Comparison of ENCODE assay signal across 1 cellular context in the genomic region with DNA sequence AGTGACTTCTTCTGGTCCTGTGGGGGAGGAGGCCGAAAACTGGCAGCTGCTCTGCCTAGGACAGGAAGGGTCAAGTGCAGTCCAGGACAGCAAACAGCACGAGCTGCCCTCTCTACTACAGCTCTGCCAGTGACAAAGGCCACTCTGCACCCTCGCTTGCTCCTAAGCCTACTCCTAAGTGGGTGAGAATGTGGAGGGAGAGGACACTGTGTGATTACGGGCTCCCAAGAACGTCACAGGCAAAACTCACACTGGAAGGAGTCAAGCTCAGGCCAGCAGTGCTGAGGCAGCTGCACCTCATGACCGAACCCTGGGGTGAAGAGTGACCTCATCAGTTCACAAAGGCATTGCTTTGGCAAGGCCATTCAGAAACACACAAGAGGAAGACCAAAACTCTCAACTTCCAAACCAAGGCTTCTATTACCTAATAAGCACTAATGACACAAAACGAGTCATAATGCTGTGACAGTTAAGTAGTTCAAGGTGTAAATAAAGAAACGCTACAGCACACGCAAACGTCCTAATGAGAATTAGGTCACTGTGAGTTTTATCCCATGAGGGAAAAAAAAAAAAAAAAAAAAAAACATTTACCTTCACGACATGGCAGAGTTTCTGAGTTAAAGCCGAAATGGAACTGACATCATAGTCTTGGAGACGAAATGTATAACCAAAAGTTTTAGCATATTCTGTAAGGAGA.
A peak's percentile ranks its signal among the peaks of the same experiment; 100 is the strongest.
TF ChIP-seq lines count a peak whose summit lies in the region.

No MANE protein-coding gene starts in this region.

TF ChIP-seq in HepG2, 621 proteins besides CTCF, POLR2A, EP300 and RAD21 (continued from another document and continues in another):
- TF ChIP-seq, protein P1, sequence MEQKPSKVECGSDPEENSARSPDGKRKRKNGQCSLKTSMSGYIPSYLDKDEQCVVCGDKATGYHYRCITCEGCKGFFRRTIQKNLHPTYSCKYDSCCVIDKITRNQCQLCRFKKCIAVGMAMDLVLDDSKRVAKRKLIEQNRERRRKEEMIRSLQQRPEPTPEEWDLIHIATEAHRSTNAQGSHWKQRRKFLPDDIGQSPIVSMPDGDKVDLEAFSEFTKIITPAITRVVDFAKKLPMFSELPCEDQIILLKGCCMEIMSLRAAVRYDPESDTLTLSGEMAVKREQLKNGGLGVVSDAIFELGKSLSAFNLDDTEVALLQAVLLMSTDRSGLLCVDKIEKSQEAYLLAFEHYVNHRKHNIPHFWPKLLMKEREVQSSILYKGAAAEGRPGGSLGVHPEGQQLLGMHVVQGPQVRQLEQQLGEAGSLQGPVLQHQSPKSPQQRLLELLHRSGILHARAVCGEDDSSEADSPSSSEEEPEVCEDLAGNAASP (CRISPR knock-in tag; IDR thresholded peaks at IDR 0.05; ENCODE audit: borderline replicate concordance): peak; percentile 41; the same call in 1 of the 2 replicates
- TF ChIP-seq ZNF10 (CRISPR knock-in tag; IDR thresholded peaks at IDR 0.05; ENCODE audit: borderline replicate concordance, low read depth): 0 out of 2 replicates have a peak, but pooled peaks have one; percentile 65
- peak; percentile 55; the same call in 1 of the 2 replicates for TF ChIP-seq HDAC1 (CRISPR knock-in tag; IDR thresholded peaks at IDR 0.05)
- peak; percentile 28; the same call in 1 of the 2 replicates for TF ChIP-seq GATAD2A (CRISPR knock-in tag; IDR thresholded peaks at IDR 0.05)
- peak; percentile 3 for TF ChIP-seq BCL6 (CRISPR knock-in tag; IDR thresholded peaks at IDR 0.05)
- TF ChIP-seq ZKSCAN5 (CRISPR knock-in tag; IDR thresholded peaks at IDR 0.05): 0 out of 2 replicates have a peak, but pooled peaks have one; percentile 0
- TF ChIP-seq SOX13 (IDR thresholded peaks at IDR 0.05): no peak
- peak in 1 of 2 experiments; percentile 13; a peak in 1 of 4 replicates for TF ChIP-seq SOX13 (CRISPR knock-in tag; conservative IDR thresholded peaks at IDR 0.05 in 1 of 2, IDR thresholded peaks at IDR 0.05 in 1 of 2)
- TF ChIP-seq, protein P2, sequence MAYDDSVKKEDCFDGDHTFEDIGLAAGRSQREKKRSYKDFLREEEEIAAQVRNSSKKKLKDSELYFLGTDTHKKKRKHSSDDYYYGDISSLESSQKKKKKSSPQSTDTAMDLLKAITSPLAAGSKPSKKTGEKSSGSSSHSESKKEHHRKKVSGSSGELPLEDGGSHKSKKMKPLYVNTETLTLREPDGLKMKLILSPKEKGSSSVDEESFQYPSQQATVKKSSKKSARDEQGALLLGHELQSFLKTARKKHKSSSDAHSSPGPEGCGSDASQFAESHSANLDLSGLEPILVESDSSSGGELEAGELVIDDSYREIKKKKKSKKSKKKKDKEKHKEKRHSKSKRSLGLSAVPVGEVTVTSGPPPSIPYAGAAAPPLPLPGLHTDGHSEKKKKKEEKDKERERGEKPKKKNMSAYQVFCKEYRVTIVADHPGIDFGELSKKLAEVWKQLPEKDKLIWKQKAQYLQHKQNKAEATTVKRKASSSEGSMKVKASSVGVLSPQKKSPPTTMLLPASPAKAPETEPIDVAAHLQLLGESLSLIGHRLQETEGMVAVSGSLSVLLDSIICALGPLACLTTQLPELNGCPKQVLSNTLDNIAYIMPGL (CRISPR knock-in tag; IDR thresholded peaks at IDR 0.05; ENCODE audit: borderline replicate concordance in 1 of 2, low read depth in 1 of 2): peak; percentile 18 to 31; a peak in 1 of 4 replicates
- TF ChIP-seq RXRB (CRISPR knock-in tag; IDR thresholded peaks at IDR 0.05; ENCODE audit: borderline replicate concordance): peak; percentile 67; the same call in 1 of the 2 replicates
- TF ChIP-seq PRMT3 (CRISPR knock-in tag; IDR thresholded peaks at IDR 0.05; ENCODE audit: borderline replicate concordance, low read depth): no peak
- TF ChIP-seq FOXO1 (CRISPR knock-in tag; IDR thresholded peaks at IDR 0.05): 0 out of 2 replicates have a peak, but pooled peaks have one; percentile 44
- TF ChIP-seq, protein P3, sequence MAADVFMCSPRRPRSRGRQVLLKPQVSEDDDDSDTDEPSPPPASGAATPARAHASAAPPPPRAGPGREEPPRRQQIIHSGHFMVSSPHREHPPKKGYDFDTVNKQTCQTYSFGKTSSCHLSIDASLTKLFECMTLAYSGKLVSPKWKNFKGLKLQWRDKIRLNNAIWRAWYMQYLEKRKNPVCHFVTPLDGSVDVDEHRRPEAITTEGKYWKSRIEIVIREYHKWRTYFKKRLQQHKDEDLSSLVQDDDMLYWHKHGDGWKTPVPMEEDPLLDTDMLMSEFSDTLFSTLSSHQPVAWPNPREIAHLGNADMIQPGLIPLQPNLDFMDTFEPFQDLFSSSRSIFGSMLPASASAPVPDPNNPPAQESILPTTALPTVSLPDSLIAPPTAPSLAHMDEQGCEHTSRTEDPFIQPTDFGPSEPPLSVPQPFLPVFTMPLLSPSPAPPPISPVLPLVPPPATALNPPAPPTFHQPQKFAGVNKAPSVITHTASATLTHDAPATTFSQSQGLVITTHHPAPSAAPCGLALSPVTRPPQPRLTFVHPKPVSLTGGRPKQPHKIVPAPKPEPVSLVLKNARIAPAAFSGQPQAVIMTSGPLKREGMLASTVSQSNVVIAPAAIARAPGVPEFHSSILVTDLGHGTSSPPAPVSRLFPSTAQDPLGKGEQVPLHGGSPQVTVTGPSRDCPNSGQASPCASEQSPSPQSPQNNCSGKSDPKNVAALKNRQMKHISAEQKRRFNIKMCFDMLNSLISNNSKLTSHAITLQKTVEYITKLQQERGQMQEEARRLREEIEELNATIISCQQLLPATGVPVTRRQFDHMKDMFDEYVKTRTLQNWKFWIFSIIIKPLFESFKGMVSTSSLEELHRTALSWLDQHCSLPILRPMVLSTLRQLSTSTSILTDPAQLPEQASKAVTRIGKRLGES (CRISPR knock-in tag; IDR thresholded peaks at IDR 0.05; ENCODE audit: borderline replicate concordance): no peak
- TF ChIP-seq ZNF747 (CRISPR knock-in tag; IDR thresholded peaks at IDR 0.05; ENCODE audit: borderline replicate concordance): no peak
- TF ChIP-seq GATA4 (IDR thresholded peaks at IDR 0.05; ENCODE audit: borderline replicate concordance, low read depth): no peak
- TF ChIP-seq ZNF180 (CRISPR knock-in tag; IDR thresholded peaks at IDR 0.05; ENCODE audit: borderline replicate concordance, low read depth): no peak
- peak; percentile 32; the same call in 1 of the 2 replicates for TF ChIP-seq ZFX (CRISPR knock-in tag; IDR thresholded peaks at IDR 0.05; ENCODE audit: low read depth)
- TF ChIP-seq NR2F6 (IDR thresholded peaks at IDR 0.05): no peak
- peak; percentile 47; the same call in 1 of the 2 replicates for TF ChIP-seq NR2F6 (CRISPR knock-in tag; IDR thresholded peaks at IDR 0.05)
- TF ChIP-seq ZMYM3 (CRISPR knock-in tag; IDR thresholded peaks at IDR 0.05): peak; percentile 49; the same call in 1 of the 2 replicates
- peak; percentile 76; the same call in 1 of the 2 replicates for TF ChIP-seq ZNF34 (CRISPR knock-in tag; IDR thresholded peaks at IDR 0.05; ENCODE audit: borderline replicate concordance)
- TF ChIP-seq ZNF441 (CRISPR knock-in tag; IDR thresholded peaks at IDR 0.05; ENCODE audit: borderline replicate concordance): peak; percentile 40; the same call in 1 of the 2 replicates
- no peak for TF ChIP-seq ZNF496 (CRISPR knock-in tag; IDR thresholded peaks at IDR 0.05; ENCODE audit: insufficient replicate concordance)
- 0 out of 2 replicates have a peak, but pooled peaks have one; percentile 3 for TF ChIP-seq ZNF816 (CRISPR knock-in tag; IDR thresholded peaks at IDR 0.05; ENCODE audit: borderline replicate concordance)
- peak; percentile 66; the same call in 1 of the 2 replicates for TF ChIP-seq ESRRA (CRISPR knock-in tag; IDR thresholded peaks at IDR 0.05; ENCODE audit: low read depth)
- no peak for TF ChIP-seq NCOR1 (IDR thresholded peaks at IDR 0.05; ENCODE audit: borderline replicate concordance, low read length)
- TF ChIP-seq GFI1 (CRISPR knock-in tag; IDR thresholded peaks at IDR 0.05; ENCODE audit: borderline replicate concordance): 0 out of 2 replicates have a peak, but pooled peaks have one; percentile 15
- TF ChIP-seq, protein P4, sequence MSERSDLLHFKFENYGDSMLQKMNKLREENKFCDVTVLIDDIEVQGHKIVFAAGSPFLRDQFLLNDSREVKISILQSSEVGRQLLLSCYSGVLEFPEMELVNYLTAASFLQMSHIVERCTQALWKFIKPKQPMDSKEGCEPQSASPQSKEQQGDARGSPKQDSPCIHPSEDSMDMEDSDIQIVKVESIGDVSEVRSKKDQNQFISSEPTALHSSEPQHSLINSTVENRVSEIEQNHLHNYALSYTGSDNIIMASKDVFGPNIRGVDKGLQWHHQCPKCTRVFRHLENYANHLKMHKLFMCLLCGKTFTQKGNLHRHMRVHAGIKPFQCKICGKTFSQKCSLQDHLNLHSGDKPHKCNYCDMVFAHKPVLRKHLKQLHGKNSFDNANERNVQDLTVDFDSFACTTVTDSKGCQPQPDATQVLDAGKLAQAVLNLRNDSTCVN (CRISPR knock-in tag; IDR thresholded peaks at IDR 0.05; ENCODE audit: borderline replicate concordance): 0 out of 2 replicates have a peak, but pooled peaks have one; percentile 60
- TF ChIP-seq ZNF598 (CRISPR knock-in tag; IDR thresholded peaks at IDR 0.05; ENCODE audit: borderline replicate concordance): peak; percentile 41; the same call in 1 of the 2 replicates
- 0 out of 2 replicates have a peak, but pooled peaks have one; percentile 3 for TF ChIP-seq ZNF121 (CRISPR knock-in tag; IDR thresholded peaks at IDR 0.05)
- TF ChIP-seq, protein P5, sequence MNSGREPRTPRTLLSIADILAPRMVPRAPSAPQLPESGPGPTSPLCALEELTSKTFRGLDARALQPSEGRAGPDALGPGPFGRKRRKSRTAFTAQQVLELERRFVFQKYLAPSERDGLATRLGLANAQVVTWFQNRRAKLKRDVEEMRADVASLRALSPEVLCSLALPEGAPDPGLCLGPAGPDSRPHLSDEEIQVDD (CRISPR knock-in tag; IDR thresholded peaks at IDR 0.05; ENCODE audit: borderline replicate concordance): peak; percentile 59; the same call in 1 of the 2 replicates
- TF ChIP-seq, protein P6, sequence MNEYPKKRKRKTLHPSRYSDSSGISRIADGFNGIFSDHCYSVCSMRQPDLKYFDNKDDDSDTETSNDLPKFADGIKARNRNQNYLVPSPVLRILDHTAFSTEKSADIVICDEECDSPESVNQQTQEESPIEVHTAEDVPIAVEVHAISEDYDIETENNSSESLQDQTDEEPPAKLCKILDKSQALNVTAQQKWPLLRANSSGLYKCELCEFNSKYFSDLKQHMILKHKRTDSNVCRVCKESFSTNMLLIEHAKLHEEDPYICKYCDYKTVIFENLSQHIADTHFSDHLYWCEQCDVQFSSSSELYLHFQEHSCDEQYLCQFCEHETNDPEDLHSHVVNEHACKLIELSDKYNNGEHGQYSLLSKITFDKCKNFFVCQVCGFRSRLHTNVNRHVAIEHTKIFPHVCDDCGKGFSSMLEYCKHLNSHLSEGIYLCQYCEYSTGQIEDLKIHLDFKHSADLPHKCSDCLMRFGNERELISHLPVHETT (CRISPR knock-in tag; conservative IDR thresholded peaks at IDR 0.05): 0 out of 2 replicates have a peak, but pooled peaks have one; percentile 65
- TF ChIP-seq HOXA5 (CRISPR knock-in tag; IDR thresholded peaks at IDR 0.05): no peak
- TF ChIP-seq KDM2A (CRISPR knock-in tag; IDR thresholded peaks at IDR 0.05; ENCODE audit: borderline replicate concordance, low read depth): peak; percentile 45; the same call in 1 of the 2 replicates
- 0 out of 2 replicates have a peak, but pooled peaks have one; percentile 35 for TF ChIP-seq ZNF12 (CRISPR knock-in tag; IDR thresholded peaks at IDR 0.05)
- TF ChIP-seq MEIS1 (CRISPR knock-in tag; IDR thresholded peaks at IDR 0.05; ENCODE audit: borderline replicate concordance): peak; percentile 85; the same call in 1 of the 2 replicates
- peak; percentile 67 for TF ChIP-seq FOSL2 (CRISPR knock-in tag; IDR thresholded peaks at IDR 0.05)
- TF ChIP-seq PAX8 (CRISPR knock-in tag; IDR thresholded peaks at IDR 0.05; ENCODE audit: borderline replicate concordance): 0 out of 2 replicates have a peak, but pooled peaks have one; percentile 75
- peak; percentile 72 for TF ChIP-seq HOXA3 (CRISPR knock-in tag; IDR thresholded peaks at IDR 0.05)
- TF ChIP-seq RXRA (CRISPR knock-in tag; IDR thresholded peaks at IDR 0.05): peak; percentile 85
- 0 out of 2 replicates have a peak, but pooled peaks have one; percentile 17 for TF ChIP-seq ZNF570 (CRISPR knock-in tag; IDR thresholded peaks at IDR 0.05; ENCODE audit: borderline replicate concordance)
- TF ChIP-seq ZSCAN25 (CRISPR knock-in tag; IDR thresholded peaks at IDR 0.05): 0 out of 2 replicates have a peak, but pooled peaks have one; percentile 28
- no peak for TF ChIP-seq PLRG1 (conservative IDR thresholded peaks at IDR 0.05)
- no peak for TF ChIP-seq SMYD3 (CRISPR knock-in tag; IDR thresholded peaks at IDR 0.05)
- TF ChIP-seq ZNF292 (CRISPR knock-in tag; IDR thresholded peaks at IDR 0.05; ENCODE audit: borderline replicate concordance, low read depth): peak; percentile 58; the same call in 1 of the 2 replicates
- TF ChIP-seq CREB1 (IDR thresholded peaks at IDR 0.05): peak; percentile 78
- no peak for TF ChIP-seq CREB1 (CRISPR knock-in tag; IDR thresholded peaks at IDR 0.05)
- TF ChIP-seq ZNF543 (CRISPR knock-in tag; IDR thresholded peaks at IDR 0.05): peak; percentile 25; the same call in 1 of the 2 replicates
- TF ChIP-seq, protein P7, sequence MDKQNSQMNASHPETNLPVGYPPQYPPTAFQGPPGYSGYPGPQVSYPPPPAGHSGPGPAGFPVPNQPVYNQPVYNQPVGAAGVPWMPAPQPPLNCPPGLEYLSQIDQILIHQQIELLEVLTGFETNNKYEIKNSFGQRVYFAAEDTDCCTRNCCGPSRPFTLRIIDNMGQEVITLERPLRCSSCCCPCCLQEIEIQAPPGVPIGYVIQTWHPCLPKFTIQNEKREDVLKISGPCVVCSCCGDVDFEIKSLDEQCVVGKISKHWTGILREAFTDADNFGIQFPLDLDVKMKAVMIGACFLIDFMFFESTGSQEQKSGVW (CRISPR knock-in tag; IDR thresholded peaks at IDR 0.05; ENCODE audit: borderline replicate concordance): no peak
- TF ChIP-seq, protein P8, sequence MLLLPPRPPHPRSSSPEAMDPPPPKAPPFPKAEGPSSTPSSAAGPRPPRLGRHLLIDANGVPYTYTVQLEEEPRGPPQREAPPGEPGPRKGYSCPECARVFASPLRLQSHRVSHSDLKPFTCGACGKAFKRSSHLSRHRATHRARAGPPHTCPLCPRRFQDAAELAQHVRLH (CRISPR knock-in tag; IDR thresholded peaks at IDR 0.05; ENCODE audit: borderline replicate concordance, low read depth): 0 out of 2 replicates have a peak, but pooled peaks have one; percentile 16
- 0 out of 2 replicates have a peak, but pooled peaks have one; percentile 36 for TF ChIP-seq ZNF607 (CRISPR knock-in tag; IDR thresholded peaks at IDR 0.05; ENCODE audit: borderline replicate concordance)
- TF ChIP-seq, protein P9, sequence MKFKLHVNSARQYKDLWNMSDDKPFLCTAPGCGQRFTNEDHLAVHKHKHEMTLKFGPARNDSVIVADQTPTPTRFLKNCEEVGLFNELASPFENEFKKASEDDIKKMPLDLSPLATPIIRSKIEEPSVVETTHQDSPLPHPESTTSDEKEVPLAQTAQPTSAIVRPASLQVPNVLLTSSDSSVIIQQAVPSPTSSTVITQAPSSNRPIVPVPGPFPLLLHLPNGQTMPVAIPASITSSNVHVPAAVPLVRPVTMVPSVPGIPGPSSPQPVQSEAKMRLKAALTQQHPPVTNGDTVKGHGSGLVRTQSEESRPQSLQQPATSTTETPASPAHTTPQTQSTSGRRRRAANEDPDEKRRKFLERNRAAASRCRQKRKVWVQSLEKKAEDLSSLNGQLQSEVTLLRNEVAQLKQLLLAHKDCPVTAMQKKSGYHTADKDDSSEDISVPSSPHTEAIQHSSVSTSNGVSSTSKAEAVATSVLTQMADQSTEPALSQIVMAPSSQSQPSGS (CRISPR knock-in tag; IDR thresholded peaks at IDR 0.05): 0 out of 2 replicates have a peak, but pooled peaks have one; percentile 36
